14 cellular contexts compared by ENCODE assay signal in the genomic region with DNA sequence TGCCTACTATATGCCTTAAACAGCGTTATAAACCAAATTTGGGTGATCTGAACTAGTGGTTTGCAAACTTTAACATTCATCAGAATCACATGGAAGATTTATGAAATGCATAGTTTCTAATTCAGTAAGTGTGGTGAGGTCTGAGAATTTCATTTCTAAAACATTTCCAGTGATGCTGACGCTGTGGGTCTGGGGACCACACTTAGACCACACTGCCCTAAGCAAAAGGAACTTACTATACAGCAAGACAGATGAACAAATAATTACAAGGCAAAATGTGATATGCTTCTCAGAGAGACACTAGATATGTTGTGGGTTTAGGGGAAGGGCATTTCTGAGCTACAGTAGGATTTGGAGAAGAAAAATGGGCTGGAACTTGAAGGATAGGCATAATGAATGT.
DNase-seq lines count a peak whose midpoint lies in the region; ATAC-seq and TF ChIP-seq lines count a peak whose summit lies in the region.
"Had no signal": no experiment of that assay in that cellular context is flagged by ENCODE, and none has a peak within 500 bp of the region (broad histone marks: within the 10 kb centered on the region; RNA-seq: fewer than 3 reads in every experiment).

No MANE protein-coding gene starts in this region.

- ATAC-seq in stimulated activated naive CD8-positive, alpha-beta T cell treated with anti-CD3 and anti-CD28 coated beads, Interleukin-15, amount 100 ng/mL, for 72 hours = peak; percentile 99
- ATAC-seq in left cardiac atrium = no peak
- ATAC-seq: HepG2, Panc1 had no signal

- peaks cover 88% of the 10 kb centered on the region for H3K36me3 Mint-ChIP-seq in activated T-cell treated with anti-CD3 and anti-CD28 coated beads, Interleukin-2, amount 50 U/mL, for 24 hours (ENCODE audit: low read depth)
- H3K36me3 Mint-ChIP-seq in activated T-helper 2 cell treated with anti-CD3 and anti-CD28 coated beads, Interferon-gamma antibody, Interleukin-2, Interleukin-4, amounts not matched to agents 10 μg/mL and 5 μg/mL and 100 μg/mL, durations not matched to agents 14 hours and 24 hours and 36 hours (ENCODE audit: low read depth) = peaks cover 74% of the 10 kb centered on the region

- H3K27me3 Mint-ChIP-seq in activated T-cell treated with anti-CD3 and anti-CD28 coated beads, Interleukin-2, amount 50 U/mL, for 24 hours = no peaks in the 10 kb centered on the region
- no peaks in the 10 kb centered on the region for H3K27me3 Mint-ChIP-seq in activated T-helper 2 cell treated with anti-CD3 and anti-CD28 coated beads, Interferon-gamma antibody, Interleukin-2, Interleukin-4, amounts not matched to agents 10 μg/mL and 5 μg/mL and 100 μg/mL, durations not matched to agents 14 hours and 24 hours and 36 hours (ENCODE audit: low read depth)
- H3K27me3 Mint-ChIP-seq in stimulated activated naive CD8-positive, alpha-beta T cell treated with anti-CD3 and anti-CD28 coated beads, Interleukin-15, amount 100 ng/mL, for 72 hours = no peaks in the 10 kb centered on the region

- no peak overlapping the region for H2AFZ ChIP-seq in KMS-11 (ENCODE audit: low read depth)

- no peak for DNase-seq in activated T-cell treated with anti-CD3 and anti-CD28 coated beads, Interleukin-2, amount 50 U/mL, for 24 hours
- DNase-seq in activated T-cell treated with anti-CD3 and anti-CD28 coated beads for 4 hours = no peak
- DNase-seq in activated T-helper 2 cell treated with anti-CD3 and anti-CD28 coated beads, Interferon-gamma antibody, Interleukin-2, Interleukin-4, amounts not matched to agents 10 μg/mL and 5 μg/mL and 100 μg/mL, durations not matched to agents 14 hours and 24 hours and 36 hours (ENCODE audit: low spot score) = no peak
- DNase-seq in stimulated activated naive CD8-positive, alpha-beta T cell treated with anti-CD3 and anti-CD28 coated beads, Interleukin-15, amount 100 ng/mL, for 72 hours = peak in 1 of 2 donors; percentile 37
- no peak for DNase-seq in left cardiac atrium
- no peak for DNase-seq in stimulated activated CD4-positive, alpha-beta T cell treated with anti-CD3 and anti-CD28 coated beads, Interleukin-1b, Interleukin-23, amount 100 ng/mL, for 48 hours
- DNase-seq: C1 segment of cervical spinal cord, GOT3, KBM-7, NCI-H1105 treated with DMSO at 0.1 percent for 48 hours, NCI-H1694 had no signal

- no peaks in the 10 kb centered on the region for H3K79me2 ChIP-seq in KMS-11 (ENCODE audit: insufficient read depth, low read depth)

- H3K4me2 ChIP-seq in KMS-11 = peak overlapping the region; percentile 41; the same call in 1 of the 2 replicates

- peak overlapping the region; percentile 58; the same call in 1 of the 2 replicates for H3K27ac ChIP-seq in KMS-11

- no peaks in the 10 kb centered on the region for H4K20me1 ChIP-seq in KMS-11 (ENCODE audit: insufficient read depth)

- peak overlapping the region; percentile 45 for H3K27ac Mint-ChIP-seq in activated T-cell treated with anti-CD3 and anti-CD28 coated beads, Interleukin-2, amount 50 U/mL, for 24 hours
- peak overlapping the region; percentile 65 for H3K27ac Mint-ChIP-seq in activated T-helper 2 cell treated with anti-CD3 and anti-CD28 coated beads, Interferon-gamma antibody, Interleukin-2, Interleukin-4, amounts not matched to agents 10 μg/mL and 5 μg/mL and 100 μg/mL, durations not matched to agents 14 hours and 24 hours and 36 hours
- H3K27ac Mint-ChIP-seq in stimulated activated naive CD8-positive, alpha-beta T cell treated with anti-CD3 and anti-CD28 coated beads, Interleukin-15, amount 100 ng/mL, for 72 hours = no peak overlapping the region

- no peaks in the 10 kb centered on the region for H3K9me3 Mint-ChIP-seq in activated T-cell treated with anti-CD3 and anti-CD28 coated beads, Interleukin-2, amount 50 U/mL, for 24 hours
- no peaks in the 10 kb centered on the region for H3K9me3 Mint-ChIP-seq in activated T-helper 2 cell treated with anti-CD3 and anti-CD28 coated beads, Interferon-gamma antibody, Interleukin-2, Interleukin-4, amounts not matched to agents 10 μg/mL and 5 μg/mL and 100 μg/mL, durations not matched to agents 14 hours and 24 hours and 36 hours
- no peaks in the 10 kb centered on the region for H3K9me3 Mint-ChIP-seq in stimulated activated naive CD8-positive, alpha-beta T cell treated with anti-CD3 and anti-CD28 coated beads, Interleukin-15, amount 100 ng/mL, for 72 hours

- intact Hi-C loops in activated T-helper 2 cell treated with anti-CD3 and anti-CD28 coated beads, Interferon-gamma antibody, Interleukin-2, Interleukin-4, amounts not matched to agents 10 μg/mL and 5 μg/mL and 100 μg/mL, durations not matched to agents 14 hours and 24 hours and 36 hours (cut with micrococcal nuclease) = loop anchor here (5.0 kb wide), 1 partner anchor 45 kb away; no protein-coding TSS in a partner anchor
- intact Hi-C loops in left cardiac atrium (cut with DNase I) = no loop called here

- H3K27me3 ChIP-seq in KMS-11 (ENCODE audit: insufficient read depth, low read depth) = no peaks in the 10 kb centered on the region

- H3K36me3 ChIP-seq in KMS-11 (ENCODE audit: insufficient read depth) = no peaks in the 10 kb centered on the region

- peaks cover 16% of the 10 kb centered on the region for H3K4me1 Mint-ChIP-seq in activated T-cell treated with anti-CD3 and anti-CD28 coated beads, Interleukin-2, amount 50 U/mL, for 24 hours (ENCODE audit: low read depth)
- peaks cover 15% of the 10 kb centered on the region for H3K4me1 Mint-ChIP-seq in activated T-helper 2 cell treated with anti-CD3 and anti-CD28 coated beads, Interferon-gamma antibody, Interleukin-2, Interleukin-4, amounts not matched to agents 10 μg/mL and 5 μg/mL and 100 μg/mL, durations not matched to agents 14 hours and 24 hours and 36 hours (ENCODE audit: low read depth)
- H3K4me1 Mint-ChIP-seq in stimulated activated naive CD8-positive, alpha-beta T cell treated with anti-CD3 and anti-CD28 coated beads, Interleukin-15, amount 100 ng/mL, for 72 hours = peaks cover 14% of the 10 kb centered on the region

- no peak overlapping the region for H3K9ac ChIP-seq in KMS-11

- no peak for TF ChIP-seq CTCF in KMS-11 (conservative IDR thresholded peaks at IDR 0.05; ENCODE audit: low read depth, low read length)

- peaks cover 52% of the 10 kb centered on the region for H3K4me1 ChIP-seq in KMS-11 (ENCODE audit: low read depth, poor library complexity, severe bottlenecking)

- no peak overlapping the region for H3K4me3 ChIP-seq in KMS-11 (IDR thresholded peaks at IDR 0.05; ENCODE audit: insufficient read depth, low read depth, low read length)

- no peak overlapping the region for H3K4me3 Mint-ChIP-seq in activated T-cell treated with anti-CD3 and anti-CD28 coated beads, Interleukin-2, amount 50 U/mL, for 24 hours
- no peak overlapping the region for H3K4me3 Mint-ChIP-seq in activated T-helper 2 cell treated with anti-CD3 and anti-CD28 coated beads, Interferon-gamma antibody, Interleukin-2, Interleukin-4, amounts not matched to agents 10 μg/mL and 5 μg/mL and 100 μg/mL, durations not matched to agents 14 hours and 24 hours and 36 hours (ENCODE audit: low read depth)
- H3K4me3 Mint-ChIP-seq in stimulated activated naive CD8-positive, alpha-beta T cell treated with anti-CD3 and anti-CD28 coated beads, Interleukin-15, amount 100 ng/mL, for 72 hours = peak overlapping the region in 1 of 2 donors; percentile 10

Comparison
In these comparisons a context has a peak if more than half of its experiments do, and no peak if none do; other contexts are left out.
1. H3K27ac Mint-ChIP-seq: peak in activated T-cell treated with anti-CD3 and anti-CD28 coated beads, Interleukin-2, amount 50 U/mL, for 24 hours (single experiment) and activated T-helper 2 cell treated with anti-CD3 and anti-CD28 coated beads, Interferon-gamma antibody, Interleukin-2, Interleukin-4, amounts not matched to agents 10 μg/mL and 5 μg/mL and 100 μg/mL, durations not matched to agents 14 hours and 24 hours and 36 hours (single experiment); none in stimulated activated naive CD8-positive, alpha-beta T cell treated with anti-CD3 and anti-CD28 coated beads, Interleukin-15, amount 100 ng/mL, for 72 hours (0 of 2).